30 cellular contexts compared by ENCODE assay signal in the genomic region with DNA sequence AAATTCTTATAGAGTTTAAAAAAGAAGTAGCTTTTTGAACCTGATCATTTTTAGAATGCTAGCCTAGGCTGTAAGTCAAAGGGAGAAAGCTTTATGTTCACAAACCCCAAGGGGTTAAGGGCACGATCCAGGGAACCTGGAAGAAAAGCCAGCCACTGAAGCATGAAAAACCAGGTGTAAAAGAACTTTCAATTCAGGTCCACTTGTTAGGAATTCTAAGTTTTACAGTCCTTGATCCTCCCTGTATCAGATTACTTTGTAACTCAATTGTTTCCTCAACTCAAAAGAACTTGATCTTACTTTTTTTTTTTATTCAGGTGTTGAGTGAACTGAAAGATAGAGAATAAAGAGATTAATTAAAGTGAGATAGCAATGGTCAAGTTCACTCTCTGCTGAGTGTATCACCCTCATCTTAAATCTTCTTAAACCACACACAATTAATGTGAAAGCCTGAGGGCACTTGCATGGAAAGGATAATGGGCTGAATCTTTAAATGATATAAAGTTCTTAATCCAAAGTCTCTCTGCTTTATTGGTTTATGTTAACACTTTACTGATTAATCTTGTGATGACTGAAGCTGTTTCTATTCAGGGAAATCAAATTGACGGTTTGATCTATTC.
"Had no signal": no experiment of that assay in that cellular context is flagged by ENCODE, and none has a peak within 500 bp of the region (broad histone marks: within the 10 kb centered on the region; RNA-seq: fewer than 3 reads in every experiment).

No MANE protein-coding gene starts in this region.

- H2AFZ ChIP-seq: parathyroid adenoma had no signal

- H3K4me1 Mint-ChIP-seq: activated naive CD8-positive, alpha-beta T cell treated with anti-CD3 and anti-CD28 coated beads for 36 hours; naive thymus-derived CD4-positive, alpha-beta T cell had no signal

- H3K9me3 ChIP-seq: adrenal gland, body of pancreas, gastrocnemius medialis, spleen, thoracic aorta had no signal

- H3K4me3 ChIP-seq: adrenal gland, body of pancreas, cardiac muscle cell, coronary artery, dorsolateral prefrontal cortex, gastrocnemius medialis, spleen, thoracic aorta had no signal

- H3K9me3 Mint-ChIP-seq: activated naive CD8-positive, alpha-beta T cell treated with anti-CD3 and anti-CD28 coated beads for 36 hours; neural crest cell; T-helper 2 cell treated with Interferon-gamma antibody and Interleukin-4, amounts not matched to agents 5 μg/mL and 100 μg/mL, for 36 hours had no signal

- H3K36me3 ChIP-seq: adrenal gland, cardiac muscle cell, gastrocnemius medialis, spleen, thoracic aorta had no signal

- H3K27ac ChIP-seq: adrenal gland, body of pancreas, cardiac muscle cell, coronary artery, dorsolateral prefrontal cortex, gastrocnemius medialis, parathyroid adenoma, spleen, thoracic aorta had no signal

- DNase-seq: activated CD4-positive, alpha-beta T cell treated with anti-CD3 and anti-CD28 coated beads for 4 hours; activated CD4-positive, alpha-beta T cell treated with anti-CD3 and anti-CD28 coated beads, Interleukin-2, amount 50 U/mL, for 4 hours; activated effector memory CD4-positive, alpha-beta T cell treated with Interleukin-2 at 50 U/mL for 16 hours; activated naive CD4-positive, alpha-beta T cell treated with Interleukin-2 at 50 U/mL for 16 hours; activated naive CD8-positive, alpha-beta T cell treated with anti-CD3 and anti-CD28 coated beads for 36 hours; activated T-cell treated with anti-CD3 and anti-CD28 coated beads for 4 hours; adrenal gland; aorta; body of pancreas; cerebellar nuclear complex; dorsolateral prefrontal cortex; effector memory CD4-positive, alpha-beta T cell; erythroblast; gastrocnemius medialis; glutamatergic neuron; left cardiac atrium; midbrain; naive thymus-derived CD4-positive, alpha-beta T cell; occipital lobe; right cardiac atrium; spleen; stimulated activated CD4-positive, alpha-beta T cell treated with anti-CD3 and anti-CD28 coated beads, Interleukin-2, amount 100 ng/mL, for 48 hours; stimulated activated naive CD8-positive, alpha-beta T cell treated with anti-CD3 and anti-CD28 coated beads, Interleukin-15, Interleukin-2, amounts not matched to agents 100 U/mL and 50 U/mL, for 24 hours; trophoblast cell had no signal

- H3K27me3 ChIP-seq: adrenal gland, body of pancreas, cardiac muscle cell, gastrocnemius medialis, spleen had no signal

- H3K4me3 Mint-ChIP-seq: activated naive CD8-positive, alpha-beta T cell treated with anti-CD3 and anti-CD28 coated beads for 36 hours; naive thymus-derived CD4-positive, alpha-beta T cell; neural crest cell; T-helper 2 cell treated with Interferon-gamma antibody and Interleukin-4, amounts not matched to agents 5 μg/mL and 100 μg/mL, for 36 hours had no signal

- H3K27me3 Mint-ChIP-seq: activated naive CD8-positive, alpha-beta T cell treated with anti-CD3 and anti-CD28 coated beads for 36 hours had no signal

- H3K4me1 ChIP-seq: adrenal gland, body of pancreas, gastrocnemius medialis, parathyroid adenoma, spleen had no signal

- H3K36me3 Mint-ChIP-seq: activated naive CD8-positive, alpha-beta T cell treated with anti-CD3 and anti-CD28 coated beads for 36 hours; naive thymus-derived CD4-positive, alpha-beta T cell had no signal

- H3K79me2 ChIP-seq: parathyroid adenoma had no signal

- H3K27ac Mint-ChIP-seq: activated naive CD8-positive, alpha-beta T cell treated with anti-CD3 and anti-CD28 coated beads for 36 hours; naive thymus-derived CD4-positive, alpha-beta T cell; T-helper 2 cell treated with Interferon-gamma antibody and Interleukin-4, amounts not matched to agents 5 μg/mL and 100 μg/mL, for 36 hours had no signal

- ATAC-seq: body of pancreas; gastrocnemius medialis; left cardiac atrium; naive thymus-derived CD4-positive, alpha-beta T cell; right cardiac atrium; stimulated activated naive CD8-positive, alpha-beta T cell treated with anti-CD3 and anti-CD28 coated beads, Interleukin-15, Interleukin-2, amounts not matched to agents 100 U/mL and 50 U/mL, for 24 hours had no signal
